In genomic region chr17:50370052-50370451, GRCh38 we compare ENCODE assay signal across 22 cellular contexts. TPM values are rescaled to one million over a fixed set of nuclear protein-coding genes. Genes with fewer than 3 reads are reported as not detected.
"Had no signal": no experiment of that assay in that cellular context is flagged by ENCODE, and none has a peak within 500 bp of the region (broad histone marks: within the 10 kb centered on the region; RNA-seq: fewer than 3 reads in every experiment).

No MANE protein-coding gene starts in this region.

- H3K36me3 ChIP-seq: ovary had no signal

- H3K27me3 Mint-ChIP-seq: activated CD4-positive, alpha-beta T cell treated with anti-CD3 and anti-CD28 coated beads, Interleukin-2, amount 10 ng/mL, durations not matched to agents 7 days and 5 days; activated naive CD4-positive, alpha-beta T cell treated with anti-CD3 and anti-CD28 coated beads, Interleukin-2, amount 50 U/mL, for 24 hours; effector memory CD8-positive, alpha-beta T cell; naive thymus-derived CD4-positive, alpha-beta T cell had no signal

- H3K4me3 Mint-ChIP-seq: activated CD4-positive, alpha-beta T cell treated with anti-CD3 and anti-CD28 coated beads, Interleukin-2, amount 10 ng/mL, durations not matched to agents 7 days and 5 days; activated naive CD4-positive, alpha-beta T cell treated with anti-CD3 and anti-CD28 coated beads, Interleukin-2, amount 50 U/mL, for 24 hours; activated T-cell treated with anti-CD3 and anti-CD28 coated beads, Interleukin-2, amount 50 U/mL, for 4 hours; effector memory CD8-positive, alpha-beta T cell had no signal

- H3K27me3 ChIP-seq: brain microvascular endothelial cell, esophagus muscularis mucosa, gastrocnemius medialis, left lung, ovary, upper lobe of right lung had no signal

- H3K9me3 Mint-ChIP-seq: activated CD4-positive, alpha-beta T cell treated with anti-CD3 and anti-CD28 coated beads, Interleukin-2, amount 10 ng/mL, durations not matched to agents 7 days and 5 days; activated naive CD4-positive, alpha-beta T cell treated with anti-CD3 and anti-CD28 coated beads, Interleukin-2, amount 50 U/mL, for 24 hours; activated T-cell treated with anti-CD3 and anti-CD28 coated beads, Interleukin-2, amount 50 U/mL, for 4 hours; effector memory CD8-positive, alpha-beta T cell; T-helper 1 cell treated with Interleukin-12 subunit alpha and Interleukin-12 subunit beta and Interleukin-4 antibody, amounts not matched to agents 30 μg/mL and 1 μg/mL, for 36 hours had no signal

- ATAC-seq: activated T-cell treated with anti-CD3 and anti-CD28 coated beads, Interleukin-2, amount 50 U/mL, for 4 hours; effector memory CD8-positive, alpha-beta T cell; left lung; naive thymus-derived CD4-positive, alpha-beta T cell; right cardiac atrium; stimulated activated naive CD8-positive, alpha-beta T cell treated with anti-CD3 and anti-CD28 coated beads, Interleukin-15, Interleukin-2, amounts not matched to agents 100 U/mL and 50 U/mL, for 24 hours; upper lobe of right lung had no signal

- H3K9me3 ChIP-seq: esophagus muscularis mucosa, gastrocnemius medialis, left lung, ovary, upper lobe of right lung had no signal

- H3K27ac Mint-ChIP-seq: activated CD4-positive, alpha-beta T cell treated with anti-CD3 and anti-CD28 coated beads, Interleukin-2, amount 10 ng/mL, durations not matched to agents 7 days and 5 days; activated naive CD4-positive, alpha-beta T cell treated with anti-CD3 and anti-CD28 coated beads, Interleukin-2, amount 50 U/mL, for 24 hours; effector memory CD8-positive, alpha-beta T cell; T-helper 1 cell treated with Interleukin-12 subunit alpha and Interleukin-12 subunit beta and Interleukin-4 antibody, amounts not matched to agents 30 μg/mL and 1 μg/mL, for 36 hours had no signal

- H3K4me3 ChIP-seq: esophagus muscularis mucosa, gastrocnemius medialis, left lung, lung, ovary, upper lobe of right lung had no signal

- DNase-seq: activated CD4-positive, alpha-beta T cell treated with anti-CD3 and anti-CD28 coated beads, Interleukin-2, amount 10 ng/mL, durations not matched to agents 7 days and 5 days; activated effector memory CD4-positive, alpha-beta T cell treated with Interleukin-2 at 50 U/mL for 16 hours; activated T-cell treated with anti-CD3 and anti-CD28 coated beads, Interleukin-2, amount 50 U/mL, for 4 hours; brain microvascular endothelial cell; caudate nucleus; effector memory CD8-positive, alpha-beta T cell; gastrocnemius medialis; hippocampal formation; kidney glomerular epithelial cell; left lung; naive thymus-derived CD4-positive, alpha-beta T cell; right cardiac atrium; stimulated activated CD4-positive, alpha-beta T cell treated with anti-CD3 and anti-CD28 coated beads, Interleukin-12 subunit alpha, Interleukin-12 subunit beta, amount 100 ng/mL, for 4 hours; stimulated activated CD4-positive, alpha-beta T cell treated with anti-CD3 and anti-CD28 coated beads, Interleukin-4, amount 100 ng/mL, for 4 hours; stimulated activated naive CD8-positive, alpha-beta T cell treated with anti-CD3 and anti-CD28 coated beads, Interleukin-15, Interleukin-2, amounts not matched to agents 100 U/mL and 50 U/mL, for 24 hours; upper lobe of right lung had no signal

RNA-seq across cellular contexts. Expression of gene EME1, which starts 3.0 kb away (rescaled TPM):
- total RNA-seq: esophagus muscularis mucosa, mesenteric fat pad had no signal
